ENCODE assay signal across 11 cellular contexts in genomic region chr3:167033866-167034265, GRCh38.
"Had no signal": no experiment of that assay in that cellular context is flagged by ENCODE, and none has a peak within 500 bp of the region (broad histone marks: within the 10 kb centered on the region; RNA-seq: fewer than 3 reads in every experiment).

No MANE protein-coding gene starts in this region.

- H3K36me3 ChIP-seq: HAP-1 had no signal

- FAIRE-seq: H1, H54 had no signal

- H3K4me3 ChIP-seq: GM23248, GM23338, HAP-1 had no signal

- ATAC-seq: GM23338, HCT116 had no signal

- DNase-seq: GM23248, GOT3, H7, H9, HCEC 1CT, HFFc6 had no signal

- H3K9ac ChIP-seq: GM23248 had no signal

- H3K27ac ChIP-seq: GM23248 had no signal
